In genomic region chr3:167772992-167773391, GRCh38 we compare ENCODE assay signal across 20 cellular contexts. TPM values are rescaled to one million over a fixed set of nuclear protein-coding genes. Genes with fewer than 3 reads are reported as not detected.
DNase-seq lines count a peak whose midpoint lies in the region; ATAC-seq, FAIRE-seq and TF ChIP-seq lines count a peak whose summit lies in the region.
"Had no signal": no experiment of that assay in that cellular context is flagged by ENCODE, and none has a peak within 500 bp of the region (broad histone marks: within the 10 kb centered on the region; RNA-seq: fewer than 3 reads in every experiment).

No MANE protein-coding gene starts in this region.

- peaks cover 4% of the 10 kb centered on the region for H3K9me3 ChIP-seq in endodermal cell (ENCODE audit: control insufficient read depth, low read length)
- H3K9me3 ChIP-seq: SJCRH30 had no signal

- H3K4me3 Mint-ChIP-seq in endodermal cell, result no peak overlapping the region
- H3K4me3 Mint-ChIP-seq: activated naive CD8-positive, alpha-beta T cell had no signal

- H3K36me3 Mint-ChIP-seq in endodermal cell (ENCODE audit: low read depth), result no peaks in the 10 kb centered on the region

- TF ChIP-seq POLR2A in GM12892 (IDR thresholded peaks at IDR 0.05; ENCODE audit: low read depth, low read length), result no peak

- H3K4me3 ChIP-seq in endodermal cell (ENCODE audit: low read length), result no peak overlapping the region
- H3K4me3 ChIP-seq: left ventricle myocardium inferior, right atrium auricular region, SJCRH30 had no signal

- peaks cover 9% of the 10 kb centered on the region for H3K9me3 Mint-ChIP-seq in endodermal cell

- ATAC-seq in GM19452 (IDR thresholded peaks at IDR 0.05; ENCODE audit: unreplicated experiment) (peak; percentile 55), HG02852 (IDR thresholded peaks at IDR 0.05; ENCODE audit: unreplicated experiment) (peak; percentile 30), HG03442 (IDR thresholded peaks at IDR 0.05; ENCODE audit: unreplicated experiment) (peak; percentile 34)

- no peak overlapping the region for H3K27ac ChIP-seq in endodermal cell (ENCODE audit: low read depth, low read length)
- H3K27ac ChIP-seq: left ventricle myocardium inferior, right atrium auricular region, SJCRH30, WERI-Rb-1 had no signal

- FAIRE-seq in GM18507 (lab: Jason Lieb, UNC) (peak; percentile 45), GM12892 (lab: Jason Lieb, UNC) (no peak)
- FAIRE-seq: endothelial cell of umbilical vein had no signal

- H3K4me1 ChIP-seq in endodermal cell (ENCODE audit: control insufficient read depth, insufficient read depth, low read length), result no peaks in the 10 kb centered on the region
- H3K4me1 ChIP-seq: left ventricle myocardium inferior, right atrium auricular region, SJCRH30 had no signal

- DNase-seq in GM18507 (ENCODE audit: extremely low spot score, insufficient read length, low read depth) (no peak), GM12892 (ENCODE audit: insufficient read length) (no peak), endodermal cell (no peak), mucosa of gallbladder (ENCODE audit: low spot score) (no peak), T-helper 9 cell (no peak)
- DNase-seq: caudate nucleus; head of caudate nucleus; IMR-90; left ventricle myocardium inferior; NK-92 treated with Interleukin-12 subunit alpha and Interleukin-12 subunit beta, amount 100 ng/mL, for 24 hours; SJCRH30; stimulated activated CD4-positive, alpha-beta T cell treated with anti-CD3 and anti-CD28 coated beads, Interleukin-4, amount 100 ng/mL, for 24 hours; stimulated activated naive CD4-positive, alpha-beta T cell; WERI-Rb-1 had no signal

- no peaks in the 10 kb centered on the region for H3K4me1 Mint-ChIP-seq in endodermal cell

- no peaks in the 10 kb centered on the region for H3K36me3 ChIP-seq in endodermal cell (ENCODE audit: control insufficient read depth, insufficient read depth, low read length)
- H3K36me3 ChIP-seq: left ventricle myocardium inferior, right atrium auricular region, SJCRH30, WERI-Rb-1 had no signal

- no peak for TF ChIP-seq CTCF in endodermal cell (conservative IDR thresholded peaks at IDR 0.05)

- WGBS in endodermal cell (ENCODE audit: insufficient coverage in 1 of 2, insufficient read length in 1 of 2), 2 experiments, result 96 to 100% methylated on average over 3 of the region's 3 CpGs

- no peaks in the 10 kb centered on the region for H3K27me3 ChIP-seq in endodermal cell (ENCODE audit: control insufficient read depth, insufficient read depth, low read length, poor library complexity, severe bottlenecking)
- H3K27me3 ChIP-seq: right atrium auricular region, SJCRH30 had no signal

- H3K9ac ChIP-seq in endodermal cell (ENCODE audit: extremely low read depth, low read length, poor library complexity, severe bottlenecking), result no peak overlapping the region

- peaks cover 2% of the 10 kb centered on the region for H3K27me3 Mint-ChIP-seq in endodermal cell (ENCODE audit: insufficient read depth)
- H3K27me3 Mint-ChIP-seq: activated naive CD8-positive, alpha-beta T cell had no signal

- H3K27ac Mint-ChIP-seq in endodermal cell, result no peak overlapping the region
- H3K27ac Mint-ChIP-seq: activated naive CD8-positive, alpha-beta T cell had no signal

RNA-seq across cellular contexts. Expression of gene SERPINI1, which starts 37.5 kb away (rescaled TPM):
- 3.8 TPM for polyA plus RNA-seq in GM12892 (2012; ENCODE audit: missing spikeins)
- total RNA-seq in endodermal cell, result 10 to 100 TPM; 16.1 to 21.2 TPM
- 4.3 TPM for polyA plus RNA-seq in endodermal cell (2013, experiment 1 of 2)
- polyA plus RNA-seq in endodermal cell (2013, experiment 2 of 2), result 6.0 TPM
- 2.9 TPM for total RNA-seq in mucosa of gallbladder

RNA-seq across cellular contexts. Expression of gene PDCD10, which starts 38.3 kb away (rescaled TPM):
- polyA plus RNA-seq in GM12892 (2012; ENCODE audit: missing spikeins), result 99.8 TPM
- 10 to 100 TPM; 75.2 to 84.8 TPM for total RNA-seq in endodermal cell
- 55.0 TPM for polyA plus RNA-seq in endodermal cell (2013, experiment 1 of 2)
- polyA plus RNA-seq in endodermal cell (2013, experiment 2 of 2), result 58.4 TPM
- total RNA-seq in mucosa of gallbladder, result 33.5 TPM
